13 cellular contexts compared by ENCODE assay signal in genomic region chr5:156942064-156942463, GRCh38. TPM values are rescaled to one million over a fixed set of nuclear protein-coding genes. Genes with fewer than 3 reads are reported as not detected.
DNase-seq lines count a peak whose midpoint lies in the region; ATAC-seq and TF ChIP-seq lines count a peak whose summit lies in the region.
"Had no signal": no experiment of that assay in that cellular context is flagged by ENCODE, and none has a peak within 500 bp of the region (broad histone marks: within the 10 kb centered on the region; RNA-seq: fewer than 3 reads in every experiment).

No MANE protein-coding gene starts in this region.

- H3K27me3 ChIP-seq in endodermal cell (ENCODE audit: control insufficient read depth, insufficient read depth, low read length, poor library complexity, severe bottlenecking) (no peaks in the 10 kb centered on the region), PC-9 (ENCODE audit: insufficient read depth, low read depth) (peaks cover 12% of the 10 kb centered on the region; the same call in 1 of the 2 replicates), Caco-2 (replicated peaks; ENCODE audit: control insufficient read depth, insufficient read depth, low read length) (no peaks in the 10 kb centered on the region)
- H3K27me3 ChIP-seq: heart right ventricle had no signal

- H3K9me3 ChIP-seq in endodermal cell (ENCODE audit: control insufficient read depth, low read length) (peaks cover 13% of the 10 kb centered on the region), PC-9 (ENCODE audit: insufficient read depth, low read depth) (no peaks in the 10 kb centered on the region), Caco-2 (no peaks in the 10 kb centered on the region)
- H3K9me3 ChIP-seq: heart right ventricle had no signal

- no peaks in the 10 kb centered on the region for H3F3A ChIP-seq in PC-9 (ENCODE audit: insufficient read depth, low read depth)

- H3K79me2 ChIP-seq in PC-9 (ENCODE audit: low read depth): no peaks in the 10 kb centered on the region
- H3K79me2 ChIP-seq: parathyroid adenoma had no signal

- H3K27me3 Mint-ChIP-seq in effector memory CD8-positive, alpha-beta T cell: no peaks in the 10 kb centered on the region
- H3K27me3 Mint-ChIP-seq in endodermal cell (ENCODE audit: insufficient read depth) (peaks cover 2% of the 10 kb centered on the region), Caco-2 (ENCODE audit: insufficient read depth, unreplicated experiment) (no peaks in the 10 kb centered on the region)
- H3K27me3 Mint-ChIP-seq: brain had no signal

- WGBS in endodermal cell (ENCODE audit: insufficient coverage in 1 of 2, insufficient read length in 1 of 2), 2 experiments: 50 to 69% methylated on average over 2 of the region's 2 CpGs

- H4K20me1 ChIP-seq in PC-9 (ENCODE audit: insufficient read depth): no peaks in the 10 kb centered on the region

- H3K36me3 ChIP-seq in endodermal cell (ENCODE audit: control insufficient read depth, insufficient read depth, low read length): no peaks in the 10 kb centered on the region
- no peaks in the 10 kb centered on the region for H3K36me3 ChIP-seq in PC-9 (ENCODE audit: low read depth)
- peaks cover 2% of the 10 kb centered on the region for H3K36me3 ChIP-seq in Caco-2 (ENCODE audit: control insufficient read depth, insufficient read depth, low read length)
- H3K36me3 ChIP-seq: heart right ventricle had no signal

- no peak overlapping the region for H3K4me2 ChIP-seq in PC-9

- intact Hi-C loops in PC-9 (cut with micrococcal nuclease; ENCODE audit: unreplicated experiment): no loop called here
- intact Hi-C loops in Caco-2 (cut with micrococcal nuclease; ENCODE audit: unreplicated experiment): no loop called here

- peak overlapping the region in 1 of 2 donors; percentile 3 for H3K4me3 Mint-ChIP-seq in effector memory CD8-positive, alpha-beta T cell
- H3K4me3 Mint-ChIP-seq in endodermal cell (no peak overlapping the region), Caco-2 (ENCODE audit: unreplicated experiment) (no peak overlapping the region)
- H3K4me3 Mint-ChIP-seq: brain had no signal

- H3K9me3 Mint-ChIP-seq in effector memory CD8-positive, alpha-beta T cell: no peaks in the 10 kb centered on the region
- peaks cover 30% of the 10 kb centered on the region for H3K9me3 Mint-ChIP-seq in endodermal cell
- peaks cover 30% of the 10 kb centered on the region for H3K9me3 Mint-ChIP-seq in Caco-2 (ENCODE audit: unreplicated experiment)

- no peaks in the 10 kb centered on the region for H3K36me3 Mint-ChIP-seq in effector memory CD8-positive, alpha-beta T cell (ENCODE audit: insufficient read depth)
- H3K36me3 Mint-ChIP-seq in endodermal cell (ENCODE audit: low read depth): peaks cover 7% of the 10 kb centered on the region
- no peaks in the 10 kb centered on the region for H3K36me3 Mint-ChIP-seq in Caco-2 (ENCODE audit: insufficient read depth, unreplicated experiment)
- H3K36me3 Mint-ChIP-seq: brain had no signal

- H3K4me1 ChIP-seq in endodermal cell (ENCODE audit: control insufficient read depth, insufficient read depth, low read length): no peaks in the 10 kb centered on the region
- no peaks in the 10 kb centered on the region for H3K4me1 ChIP-seq in PC-9 (replicated peaks; ENCODE audit: insufficient read depth)
- no peaks in the 10 kb centered on the region for H3K4me1 ChIP-seq in Caco-2
- H3K4me1 ChIP-seq: heart right ventricle, parathyroid adenoma had no signal

- no peaks in the 10 kb centered on the region for H3K9me2 ChIP-seq in PC-9 (ENCODE audit: insufficient read depth)

- no peak overlapping the region for H3K9ac ChIP-seq in endodermal cell (ENCODE audit: extremely low read depth, low read length, poor library complexity, severe bottlenecking)
- H3K9ac ChIP-seq: parathyroid adenoma had no signal

- H3K4me3 ChIP-seq in endodermal cell (ENCODE audit: low read length) (no peak overlapping the region), PC-9 (no peak overlapping the region), Caco-2 (ENCODE audit: low read depth, low read length) (no peak overlapping the region)
- H3K4me3 ChIP-seq: heart right ventricle had no signal

- H3K27ac ChIP-seq in endodermal cell (ENCODE audit: low read depth, low read length) (no peak overlapping the region), PC-9 (no peak overlapping the region)
- H3K27ac ChIP-seq: heart right ventricle, parathyroid adenoma had no signal

- POLR2A ChIA-PET in PC-9 (lab: Charles Lee; ENCODE audit: unreplicated experiment): no interaction called here
- POLR2A ChIA-PET in Caco-2 (lab: Charles Lee): no interaction called here

- CTCF ChIA-PET in PC-9 (lab: Charles Lee): no interaction called here
- CTCF ChIA-PET in Caco-2 (lab: Charles Lee): no interaction called here

- H3K4me1 Mint-ChIP-seq in effector memory CD8-positive, alpha-beta T cell (ENCODE audit: low read depth in 2 of 2): peaks cover 7% of the 10 kb centered on the region in 2 donors
- H3K4me1 Mint-ChIP-seq in endodermal cell (peaks cover 10% of the 10 kb centered on the region), Caco-2 (ENCODE audit: low read depth, unreplicated experiment) (no peaks in the 10 kb centered on the region)
- H3K4me1 Mint-ChIP-seq: brain had no signal

- DNase-seq in effector memory CD8-positive, alpha-beta T cell: no peak
- DNase-seq in endodermal cell (no peak), PC-9 (no peak), Caco-2 (no peak), NCI-H2171 (lab: John Stamatoyannopoulos, UW) (no peak)
- DNase-seq: heart right ventricle had no signal

- TF ChIP-seq CTCF in endodermal cell (conservative IDR thresholded peaks at IDR 0.05) (no peak), PC-9 (conservative IDR thresholded peaks at IDR 0.05) (no peak), Caco-2 (IDR thresholded peaks at IDR 0.05; ENCODE audit: insufficient read depth in 1 of 2, low read depth in 1 of 2, low read length in 1 of 2, severe bottlenecking in 1 of 2, unreplicated experiment in 1 of 2) (no peak)

- BruUV-seq in PC-9 (replicated peaks; lab: Mats Ljungman, UMichigan): no TSS peak
- no TSS peak for BruUV-seq in Caco-2 (replicated peaks; lab: Mats Ljungman, UMichigan)

- no peak overlapping the region for H2AFZ ChIP-seq in PC-9
- H2AFZ ChIP-seq: parathyroid adenoma had no signal

- peak overlapping the region; percentile 44 to 73 for H3K27ac Mint-ChIP-seq in effector memory CD8-positive, alpha-beta T cell
- no peak overlapping the region for H3K27ac Mint-ChIP-seq in endodermal cell
- H3K27ac Mint-ChIP-seq in Caco-2 (ENCODE audit: unreplicated experiment): no peak overlapping the region
- H3K27ac Mint-ChIP-seq: brain had no signal

- peak; percentile 98 for ATAC-seq in GM18511 (IDR thresholded peaks at IDR 0.05; ENCODE audit: unreplicated experiment)
- peak; percentile 100 for ATAC-seq in GM21447 (IDR thresholded peaks at IDR 0.05; ENCODE audit: unreplicated experiment)
- ATAC-seq in HG03196 (IDR thresholded peaks at IDR 0.05; ENCODE audit: unreplicated experiment): peak; percentile 93
- ATAC-seq in effector memory CD8-positive, alpha-beta T cell (replicated peaks): no peak
- ATAC-seq: heart right ventricle had no signal

RNA-seq across cellular contexts. Expression of gene TIMD4, which starts 21.0 kb away (rescaled TPM):
- total RNA-seq in endodermal cell: not detected
- not detected for polyA plus RNA-seq in endodermal cell (2013, experiment 1 of 2)
- not detected for polyA plus RNA-seq in endodermal cell (2013, experiment 2 of 2)
- not detected in 2 replicates for total RNA-seq in PC-9 (2021)
- total RNA-seq in Caco-2 (2022): 1.7 and 2.0 TPM in 2 replicates
- total RNA-seq: G401, M059J had no signal

Comparison
In these comparisons a context has a peak if more than half of its experiments do, and no peak if none do; other contexts are left out.
1. H3K27ac Mint-ChIP-seq: peak in effector memory CD8-positive, alpha-beta T cell (2 of 2); none in endodermal cell (single experiment) and Caco-2 (single experiment).